ENCODE assay signal across 9 cellular contexts in genomic region chrX:151505796-151506195, GRCh38. TPM values are rescaled to one million over a fixed set of nuclear protein-coding genes. Genes with fewer than 3 reads are reported as not detected.
DNase-seq lines count a peak whose midpoint lies in the region; ATAC-seq, FAIRE-seq and TF ChIP-seq lines count a peak whose summit lies in the region.
"Had no signal": no experiment of that assay in that cellular context is flagged by ENCODE, and none has a peak within 500 bp of the region (broad histone marks: within the 10 kb centered on the region; RNA-seq: fewer than 3 reads in every experiment).

No MANE protein-coding gene starts in this region.

- H3K27me3 Mint-ChIP-seq in glutamatergic neuron (ENCODE audit: unreplicated experiment) = peaks cover 3% of the 10 kb centered on the region

- no peak for FAIRE-seq in GM12891 (lab: Jason Lieb, UNC)

- H3K4me1 Mint-ChIP-seq in glutamatergic neuron (ENCODE audit: low read depth, unreplicated experiment) = peaks cover 19% of the 10 kb centered on the region

- H3K27ac Mint-ChIP-seq in glutamatergic neuron (ENCODE audit: unreplicated experiment) = no peak overlapping the region

- DNase-seq in D341Med (ENCODE audit: low spot score) = peak; percentile 52
- peak; percentile 3 for DNase-seq in GM12891 (ENCODE audit: insufficient read length, low spot score)
- DNase-seq in NCI-H82 treated with DMSO at 0.1 percent for 48 hours (lab: John Stamatoyannopoulos, UW; ENCODE audit: unreplicated experiment) = peak; percentile 48
- peak; percentile 54 for DNase-seq in glutamatergic neuron
- no peak for DNase-seq in cerebellar nuclear complex (lab: John Stamatoyannopoulos, UW)
- no peak for DNase-seq in DMS114 treated with DMSO at 0.1 percent for 48 hours (lab: John Stamatoyannopoulos, UW; ENCODE audit: unreplicated experiment)
- DNase-seq in HK-2 (ENCODE audit: unreplicated experiment) = no peak

- H3K4me3 Mint-ChIP-seq in glutamatergic neuron (ENCODE audit: unreplicated experiment) = no peak overlapping the region

- TF ChIP-seq CTCF in glutamatergic neuron (IDR thresholded peaks at IDR 0.05; ENCODE audit: partially characterized antibody, unreplicated experiment) = no peak

- H3K36me3 Mint-ChIP-seq in glutamatergic neuron (ENCODE audit: unreplicated experiment) = no peaks in the 10 kb centered on the region

- no peak for TF ChIP-seq POLR2A in GM12891 (IDR thresholded peaks at IDR 0.05; ENCODE audit: low read depth, low read length)

- H3K9me3 Mint-ChIP-seq in glutamatergic neuron (ENCODE audit: unreplicated experiment) = peaks cover 4% of the 10 kb centered on the region

- no peak for ATAC-seq in GM18519 (IDR thresholded peaks at IDR 0.05; ENCODE audit: low FRiP score, unreplicated experiment)

TF ChIP-seq in GM12891, 5 proteins besides CTCF, POLR2A, EP300 and RAD21:
- TF ChIP-seq POLR2AphosphoS5 (IDR thresholded peaks at IDR 0.05; ENCODE audit: low read depth, low read length) (no peak), PAX5 (IDR thresholded peaks at IDR 0.05; ENCODE audit: insufficient read depth, low read length, severe bottlenecking) (no peak), POU2F2 (IDR thresholded peaks at IDR 0.05; ENCODE audit: low read depth, low read length) (no peak)

RNA-seq across cellular contexts. Expression of gene PASD1, which starts 57.7 kb away (rescaled TPM):
- not detected for polyA plus RNA-seq in GM12891 (2012; ENCODE audit: low read depth, missing spikeins)
- total RNA-seq in glutamatergic neuron (ENCODE audit: unreplicated experiment) = not detected
- total RNA-seq: lung had no signal
- polyA plus RNA-seq: lung had no signal

Comparison
In these comparisons a context has a peak if more than half of its experiments do, and no peak if none do; other contexts are left out.
1. DNase-seq: peak in D341Med (single experiment), GM12891 (single experiment), NCI-H82 treated with DMSO at 0.1 percent for 48 hours (single experiment) and glutamatergic neuron (single experiment); none in cerebellar nuclear complex (0 of 2), DMS114 treated with DMSO at 0.1 percent for 48 hours (single experiment) and HK-2 (single experiment).